Comparison of ENCODE assay signal across 22 cellular contexts in genomic region chr2:45879406-45879805, GRCh38.
A peak's percentile ranks its signal among the peaks of the same experiment; 100 is the strongest.
DNase-seq lines count a peak whose midpoint lies in the region; FAIRE-seq and TF ChIP-seq lines count a peak whose summit lies in the region.
"Had no signal": no experiment of that assay in that cellular context is flagged by ENCODE, and none has a peak within 500 bp of the region (broad histone marks: within the 10 kb centered on the region; RNA-seq: fewer than 3 reads in every experiment).

No MANE protein-coding gene starts in this region.

- H3K9ac ChIP-seq in kidney (ENCODE audit: low read length in 2 of 2), result no peak overlapping the region

- no peaks in the 10 kb centered on the region for H3K27me3 Mint-ChIP-seq in Caco-2 (ENCODE audit: insufficient read depth, unreplicated experiment)
- H3K27me3 Mint-ChIP-seq: activated CD4-positive, alpha-beta T cell treated with anti-CD3 and anti-CD28 coated beads, Interleukin-2, amount 10 ng/mL, durations not matched to agents 7 days and 5 days; central memory CD8-positive, alpha-beta T cell; naive thymus-derived CD4-positive, alpha-beta T cell had no signal

- CTCF ChIA-PET in Caco-2 (lab: Charles Lee), result no interaction called here

- DNase-seq in Caco-2 (peak in 1 of 2 experiments; percentile 35), NCI-H524 treated with DMSO at 0.1 percent for 48 hours (lab: John Stamatoyannopoulos, UW) (peak; percentile 71), kidney (no peak), hepatocyte (ENCODE audit: low spot score) (no peak), CD1c-positive myeloid dendritic cell (ENCODE audit: extremely low spot score) (no peak), HK-2 (ENCODE audit: unreplicated experiment) (no peak)
- DNase-seq in activated CD8-positive, alpha-beta memory T cell treated with anti-CD3 and anti-CD28 coated beads, Interleukin-2, amount 50 U/mL, for 48 hours, result no peak
- DNase-seq: activated CD4-positive, alpha-beta T cell treated with anti-CD3 and anti-CD28 coated beads, Interleukin-2, amount 10 ng/mL, durations not matched to agents 7 days and 5 days; activated gamma-delta T cell treated with Interleukin-2 at 50 U/mL for 16 hours; amygdala; CD8-positive, alpha-beta memory T cell; effector CD4-positive, alpha-beta T cell; immature natural killer cell; naive thymus-derived CD4-positive, alpha-beta T cell; NCI-H1092; ovary; SW 1271; uterus had no signal

- no peaks in the 10 kb centered on the region for H4K20me1 ChIP-seq in hepatocyte (ENCODE audit: insufficient read depth, poor library complexity, severe bottlenecking)

- no peaks in the 10 kb centered on the region for H3K4me1 Mint-ChIP-seq in Caco-2 (ENCODE audit: low read depth, unreplicated experiment)
- H3K4me1 Mint-ChIP-seq: activated CD4-positive, alpha-beta T cell treated with anti-CD3 and anti-CD28 coated beads, Interleukin-2, amount 10 ng/mL, durations not matched to agents 7 days and 5 days; CD8-positive, alpha-beta memory T cell; central memory CD8-positive, alpha-beta T cell; immature natural killer cell had no signal

- FAIRE-seq in kidney (lab: Jason Lieb, UNC), result no peak
- FAIRE-seq: H1 had no signal

- TF ChIP-seq CTCF in Caco-2 (IDR thresholded peaks at IDR 0.05; ENCODE audit: insufficient read depth in 1 of 2, low read depth in 1 of 2, low read length in 1 of 2, severe bottlenecking in 1 of 2, unreplicated experiment in 1 of 2) (peak; percentile 22 to 59), GM12873 (IDR thresholded peaks at IDR 0.05; ENCODE audit: insufficient read depth, low read depth, low read length, missing control alignments) (peak; percentile 25), kidney (IDR thresholded peaks at IDR 0.05; ENCODE audit: borderline replicate concordance, extremely low read depth, insufficient read depth) (peak; percentile 32), hepatocyte (IDR thresholded peaks at IDR 0.05; ENCODE audit: poor library complexity) (no peak)

- H3K36me3 ChIP-seq in Caco-2 (ENCODE audit: control insufficient read depth, insufficient read depth, low read length) (no peaks in the 10 kb centered on the region), kidney (ENCODE audit: control insufficient read depth in 1 of 2, insufficient read depth in 2 of 2, low read length in 2 of 2) (no peaks in the 10 kb centered on the region), hepatocyte (replicated peaks; ENCODE audit: insufficient read depth, low read depth) (no peaks in the 10 kb centered on the region)
- H3K36me3 ChIP-seq: ovary, uterus had no signal

- H3K27ac Mint-ChIP-seq in Caco-2 (ENCODE audit: unreplicated experiment), result no peak overlapping the region
- H3K27ac Mint-ChIP-seq: activated CD4-positive, alpha-beta T cell treated with anti-CD3 and anti-CD28 coated beads, Interleukin-2, amount 10 ng/mL, durations not matched to agents 7 days and 5 days; immature natural killer cell; naive thymus-derived CD4-positive, alpha-beta T cell had no signal

- H3K4me2 ChIP-seq in hepatocyte, result no peak overlapping the region

- intact Hi-C loops in Caco-2 (cut with micrococcal nuclease; ENCODE audit: unreplicated experiment), result loop anchor here (1.0 kb wide), 1 partner anchor 57 kb away; no protein-coding TSS in a partner anchor
- intact Hi-C loops in kidney (cut with DNase I), result no loop called here

- H3K9me2 ChIP-seq in hepatocyte (replicated peaks; ENCODE audit: insufficient read depth), result no peaks in the 10 kb centered on the region

- peaks cover 27% of the 10 kb centered on the region for H3K9me3 Mint-ChIP-seq in Caco-2 (ENCODE audit: unreplicated experiment)

- no peak overlapping the region for H3K4me3 ChIP-seq in Caco-2 (ENCODE audit: low read depth, low read length)
- H3K4me3 ChIP-seq in kidney (ENCODE audit: low read length in 2 of 2), result no peak overlapping the region
- H3K4me3 ChIP-seq in hepatocyte, result no peak overlapping the region
- H3K4me3 ChIP-seq: ovary, uterus had no signal

- H3K27me3 ChIP-seq in Caco-2 (replicated peaks; ENCODE audit: control insufficient read depth, insufficient read depth, low read length) (no peaks in the 10 kb centered on the region), hepatocyte (no peaks in the 10 kb centered on the region)
- H3K27me3 ChIP-seq: ovary, uterus had no signal

- H3K79me2 ChIP-seq in hepatocyte, result no peaks in the 10 kb centered on the region

- H3K9me3 ChIP-seq in Caco-2 (peaks cover 10% of the 10 kb centered on the region; the same call in 1 of the 2 replicates), kidney (ENCODE audit: control insufficient read depth in 1 of 2, low read length in 2 of 2) (peaks cover 0 to 9% of the 10 kb centered on the region in 2 donors), hepatocyte (ENCODE audit: low read depth) (peaks cover 13% of the 10 kb centered on the region)
- H3K9me3 ChIP-seq: ovary had no signal

- WGBS in hepatocyte (ENCODE audit: low lambda C conversion rate, missing lambda C conversion rate), result 88% methylated on average over 6 of the region's 6 CpGs

- H3K27ac ChIP-seq in kidney (ENCODE audit: low read depth in 2 of 2, low read length in 2 of 2) (no peak overlapping the region), hepatocyte (no peak overlapping the region)
- H3K27ac ChIP-seq: HL-60, ovary, uterus had no signal

- H3K4me1 ChIP-seq in Caco-2 (no peaks in the 10 kb centered on the region), kidney (ENCODE audit: control insufficient read depth in 1 of 2, insufficient read depth in 1 of 2, low read depth in 1 of 2, low read length in 2 of 2) (peaks cover 7 to 9% of the 10 kb centered on the region in 2 donors), hepatocyte (ENCODE audit: insufficient read depth) (peaks cover 17% of the 10 kb centered on the region)

- no peaks in the 10 kb centered on the region for H3K36me3 Mint-ChIP-seq in Caco-2 (ENCODE audit: insufficient read depth, unreplicated experiment)

- POLR2A ChIA-PET in Caco-2 (lab: Charles Lee), result no interaction called here

- no peak overlapping the region for H2AFZ ChIP-seq in hepatocyte

- H3K4me3 Mint-ChIP-seq in Caco-2 (ENCODE audit: unreplicated experiment), result no peak overlapping the region
- H3K4me3 Mint-ChIP-seq: activated CD4-positive, alpha-beta T cell treated with anti-CD3 and anti-CD28 coated beads, Interleukin-2, amount 10 ng/mL, durations not matched to agents 7 days and 5 days; CD8-positive, alpha-beta memory T cell; central memory CD8-positive, alpha-beta T cell; immature natural killer cell; naive thymus-derived CD4-positive, alpha-beta T cell had no signal

- no TSS peak for BruUV-seq in Caco-2 (replicated peaks; lab: Mats Ljungman, UMichigan)
